8 cellular contexts compared by ENCODE assay signal in genomic region chr2:24359701-24360049, GRCh38. TPM values are rescaled to one million over a fixed set of nuclear protein-coding genes. Genes with fewer than 3 reads are reported as not detected.
DNase-seq lines count a peak whose midpoint lies in the region; ATAC-seq and TF ChIP-seq lines count a peak whose summit lies in the region.

No MANE protein-coding gene starts in this region.

- no TSS peak for BruUV-seq in OCI-LY7 (replicated peaks; lab: Mats Ljungman, UMichigan)

- H3K9ac ChIP-seq in DND-41 (ENCODE audit: low read depth, low read length), result peak overlapping the region; percentile 84
- H3K9ac ChIP-seq in rectal smooth muscle tissue (ENCODE audit: low read length), result peak overlapping the region; percentile 98

- peak overlapping the region; percentile 87 for H3K4me3 Mint-ChIP-seq in activated naive CD8-positive, alpha-beta T cell treated with anti-CD3 and anti-CD28 coated beads, Interleukin-2, amount 10 ng/mL, durations not matched to agents 7 days and 5 days

- H3K27ac Mint-ChIP-seq in activated naive CD8-positive, alpha-beta T cell treated with anti-CD3 and anti-CD28 coated beads, Interleukin-2, amount 10 ng/mL, durations not matched to agents 7 days and 5 days, result peak overlapping the region; percentile 88

- H3K4me2 ChIP-seq in DND-41 (ENCODE audit: insufficient read depth, low read length) (peak overlapping the region; percentile 64), OCI-LY7 (ENCODE audit: low read length) (peak overlapping the region; percentile 91)

- H3K27ac ChIP-seq in DND-41 (ENCODE audit: low read length) (peak overlapping the region; percentile 65), HEK293 (ENCODE audit: extremely low read depth, low read depth, low read length) (peak overlapping the region; percentile 93), OCI-LY7 (ENCODE audit: low read depth, low read length, poor library complexity, severe bottlenecking) (peak overlapping the region; percentile 59), right atrium auricular region (peak overlapping the region; percentile 97 to 98), rectal smooth muscle tissue (ENCODE audit: low read depth, low read length) (peak overlapping the region; percentile 94)

- H3K27me3 Mint-ChIP-seq in activated naive CD8-positive, alpha-beta T cell treated with anti-CD3 and anti-CD28 coated beads, Interleukin-2, amount 10 ng/mL, durations not matched to agents 7 days and 5 days, result no peaks in the 10 kb centered on the region

- POLR2A ChIA-PET in HEK293 (lab: Yijun Ruan, JAX) (interaction anchor here (1.7 to 1.8 kb wide), 2 partner anchors 283 to 433 kb away, joined by 5 to 6 read pairs; partner anchors contain the start of genes ATAD2B and SF3B6), OCI-LY7 (lab: Charles Lee) (interaction anchor here (0.6 to 2.5 kb wide), 8 partner anchors 9 to 1023 kb away, joined by 3 to 9 read pairs (median 3); no protein-coding TSS in a partner anchor)
- POLR2A ChIA-PET in activated naive CD8-positive, alpha-beta T cell treated with anti-CD3 and anti-CD28 coated beads, Interleukin-2, amount 10 ng/mL, durations not matched to agents 7 days and 5 days (lab: Charles Lee), result interaction anchor here (0.6 to 2.6 kb wide), 3 partner anchors 279 to 433 kb away, joined by 3 to 14 read pairs (median 6); partner anchors contain the start of genes CENPO, PTRHD1 and SF3B6

- H3K79me2 ChIP-seq in DND-41 (ENCODE audit: insufficient read depth, low read length), result peaks cover 44% of the 10 kb centered on the region
- H3K79me2 ChIP-seq in OCI-LY7 (ENCODE audit: insufficient read depth, low read depth, low read length), result peaks cover 46% of the 10 kb centered on the region

- peak overlapping the region; percentile 73 to 76 for H3K4me3 ChIP-seq in DND-41 (ENCODE audit: low read depth in 1 of 2, low read length in 2 of 2)
- peak overlapping the region; percentile 84 for H3K4me3 ChIP-seq in HEK293 (ENCODE audit: low read depth, low read length)
- peak overlapping the region; percentile 91 for H3K4me3 ChIP-seq in OCI-LY7 (ENCODE audit: low read depth, low read length, poor library complexity, severe bottlenecking)
- peak overlapping the region; percentile 90 to 96 for H3K4me3 ChIP-seq in right atrium auricular region
- H3K4me3 ChIP-seq in rectal smooth muscle tissue (ENCODE audit: low read length), result peak overlapping the region; percentile 86

- H3K36me3 ChIP-seq in DND-41 (ENCODE audit: insufficient read depth, low read length) (no peaks in the 10 kb centered on the region; the same call in 1 of the 2 replicates), HEK293 (ENCODE audit: control insufficient read depth in 2 of 2, insufficient read depth in 1 of 2, low read length in 2 of 2) (no peaks in the 10 kb centered on the region), OCI-LY7 (ENCODE audit: insufficient read depth, low read length) (peaks cover 5% of the 10 kb centered on the region; the same call in 1 of the 2 replicates), right atrium auricular region (no peaks in the 10 kb centered on the region), rectal smooth muscle tissue (ENCODE audit: control insufficient read depth, insufficient read depth, low read length) (no peaks in the 10 kb centered on the region)

- no peaks in the 10 kb centered on the region for H3K9me3 Mint-ChIP-seq in activated naive CD8-positive, alpha-beta T cell treated with anti-CD3 and anti-CD28 coated beads, Interleukin-2, amount 10 ng/mL, durations not matched to agents 7 days and 5 days

- peaks cover 14% of the 10 kb centered on the region for H3K36me3 Mint-ChIP-seq in activated naive CD8-positive, alpha-beta T cell treated with anti-CD3 and anti-CD28 coated beads, Interleukin-2, amount 10 ng/mL, durations not matched to agents 7 days and 5 days

- no peaks in the 10 kb centered on the region for H4K20me1 ChIP-seq in DND-41 (ENCODE audit: insufficient read depth, low read length)
- H4K20me1 ChIP-seq in OCI-LY7 (ENCODE audit: insufficient read depth, low read length), result peaks cover 13% of the 10 kb centered on the region; the same call in 1 of the 2 replicates

- peaks cover 27% of the 10 kb centered on the region for H3K4me1 Mint-ChIP-seq in activated naive CD8-positive, alpha-beta T cell treated with anti-CD3 and anti-CD28 coated beads, Interleukin-2, amount 10 ng/mL, durations not matched to agents 7 days and 5 days

- intact Hi-C loops in OCI-LY7 (cut with micrococcal nuclease; ENCODE audit: unreplicated experiment), result loop anchor here (2.0 kb wide), 1 partner anchor 433 kb away; the partner anchor contains the start of gene ATAD2B

- DNase-seq in DND-41 (peak; percentile 44), OCI-LY7 (ENCODE audit: low spot score) (peak; percentile 53), right atrium auricular region (ENCODE audit: low spot score) (no peak), inferior parietal cortex (ENCODE audit: extremely low spot score) (no peak), GF-D8 (lab: John Stamatoyannopoulos, UW) (no peak)
- DNase-seq in activated naive CD8-positive, alpha-beta T cell treated with anti-CD3 and anti-CD28 coated beads, Interleukin-2, amount 10 ng/mL, durations not matched to agents 7 days and 5 days, result no peak

- H3K9me3 ChIP-seq in DND-41 (ENCODE audit: insufficient read depth, low read length, severe bottlenecking) (no peaks in the 10 kb centered on the region), HEK293 (ENCODE audit: control insufficient read depth, insufficient read depth, low read depth, low read length) (no peaks in the 10 kb centered on the region), OCI-LY7 (ENCODE audit: low read length) (no peaks in the 10 kb centered on the region), right atrium auricular region (no peaks in the 10 kb centered on the region)

- H3K4me1 ChIP-seq in DND-41 (ENCODE audit: insufficient read depth, low read length) (peaks cover 32% of the 10 kb centered on the region), HEK293 (ENCODE audit: control insufficient read depth, insufficient read depth, low read length) (peaks cover 3% of the 10 kb centered on the region; the same call in 1 of the 2 replicates), OCI-LY7 (ENCODE audit: insufficient read depth, low read length, poor library complexity, severe bottlenecking) (peaks cover 25% of the 10 kb centered on the region), right atrium auricular region (peaks cover 0 to 20% of the 10 kb centered on the region in 2 donors), rectal smooth muscle tissue (ENCODE audit: control insufficient read depth, insufficient read depth, low read length) (peaks cover 6% of the 10 kb centered on the region)

- H3K27me3 ChIP-seq in DND-41 (ENCODE audit: insufficient read depth, low read length, poor library complexity), result no peaks in the 10 kb centered on the region
- H3K27me3 ChIP-seq in right atrium auricular region, result no peaks in the 10 kb centered on the region
- H3K27me3 ChIP-seq in rectal smooth muscle tissue (ENCODE audit: control insufficient read depth, insufficient read depth, low read length), result no peaks in the 10 kb centered on the region

- H3K9me2 ChIP-seq in OCI-LY7 (ENCODE audit: insufficient read depth, low read length), result no peaks in the 10 kb centered on the region

- ATAC-seq in DND-41 (ENCODE audit: insufficient read depth, low read depth), result peak; percentile 19
- ATAC-seq in activated naive CD8-positive, alpha-beta T cell treated with anti-CD3 and anti-CD28 coated beads, Interleukin-2, amount 10 ng/mL, durations not matched to agents 7 days and 5 days (ENCODE audit: low read depth), result peak; percentile 2

- CTCF ChIA-PET in HEK293 (lab: Yijun Ruan, JAX) (interaction anchor here (1.0 kb wide), 1 partner anchor 50 kb away, joined by 3 read pairs; no protein-coding TSS in a partner anchor), OCI-LY7 (lab: Charles Lee; ENCODE audit: unreplicated experiment) (interaction anchor here (1.1 kb wide), 1 partner anchor 32 kb away, joined by 3 read pairs; no protein-coding TSS in a partner anchor)

- no peak for TF ChIP-seq CTCF in DND-41 (IDR thresholded peaks at IDR 0.05; ENCODE audit: borderline replicate concordance, extremely low read depth, low read length, poor library complexity, severe bottlenecking)
- TF ChIP-seq CTCF in HEK293 (tag by site-specific recombination; IDR thresholded peaks at IDR 0.05), result no peak
- TF ChIP-seq CTCF in OCI-LY7 (conservative IDR thresholded peaks at IDR 0.05; ENCODE audit: low read length), result no peak
- TF ChIP-seq CTCF in right atrium auricular region (IDR thresholded peaks at IDR 0.05), result no peak

- H2AFZ ChIP-seq in DND-41 (ENCODE audit: low read depth, low read length) (peak overlapping the region; percentile 86), OCI-LY7 (ENCODE audit: low read length) (peak overlapping the region; percentile 99; the same call in 1 of the 2 replicates)

TF ChIP-seq in HEK293, 187 proteins besides CTCF, POLR2A, EP300 and RAD21 (continues in another document):
- TF ChIP-seq ZFHX2 (tag by site-specific recombination; conservative IDR thresholded peaks at IDR 0.05) (peak; percentile 39), GLI2 (tag by site-specific recombination; IDR thresholded peaks at IDR 0.05; ENCODE audit: borderline replicate concordance, low read depth) (no peak), ZNF10 (tag by site-specific recombination; IDR thresholded peaks at IDR 0.05) (no peak), ZNF335 (tag by site-specific recombination; conservative IDR thresholded peaks at IDR 0.05) (peak; percentile 66), EGR2 (tag by site-specific recombination; IDR thresholded peaks at IDR 0.05; ENCODE audit: low read depth) (0 out of 2 replicates have a peak, but pooled peaks have one; percentile 5), ZBTB20 (tag by site-specific recombination; IDR thresholded peaks at IDR 0.05) (peak; percentile 64; the same call in 1 of the 2 replicates), ZNF488 (tag by site-specific recombination; IDR thresholded peaks at IDR 0.05) (no peak)

RNA-seq across cellular contexts. Expression of gene ITSN2, which starts 0.7 kb away (rescaled TPM):
- 25.4 and 28.8 TPM in 2 replicates for total RNA-seq in OCI-LY7 (2014; rRNA removed; shearing (Covaris generic))
- 64.2 and 65.7 TPM in 2 replicates for total RNA-seq in OCI-LY7 (2022)
- 10 to 100 TPM; 86.8 to 91.3 TPM for total RNA-seq in activated naive CD8-positive, alpha-beta T cell treated with anti-CD3 and anti-CD28 coated beads, Interleukin-2, amount 10 ng/mL, durations not matched to agents 7 days and 5 days
- total RNA-seq in right atrium auricular region, result 10 to 100 TPM; 40.1 to 40.4 TPM

Comparison
In these comparisons a context has a peak if more than half of its experiments do, and no peak if none do; other contexts are left out.
1. DNase-seq: peak in DND-41 (single experiment) and OCI-LY7 (single experiment); none in activated naive CD8-positive, alpha-beta T cell treated with anti-CD3 and anti-CD28 coated beads, Interleukin-2, amount 10 ng/mL, durations not matched to agents 7 days and 5 days (single experiment), right atrium auricular region (single experiment), inferior parietal cortex (single experiment) and GF-D8 (single experiment).
2. Peak in every context shown above with its lines, with median percentiles within 50 percentile points of each other: H3K27ac ChIP-seq and H3K4me3 ChIP-seq.